Comparison of ENCODE assay signal across 18 cellular contexts in the genomic region with DNA sequence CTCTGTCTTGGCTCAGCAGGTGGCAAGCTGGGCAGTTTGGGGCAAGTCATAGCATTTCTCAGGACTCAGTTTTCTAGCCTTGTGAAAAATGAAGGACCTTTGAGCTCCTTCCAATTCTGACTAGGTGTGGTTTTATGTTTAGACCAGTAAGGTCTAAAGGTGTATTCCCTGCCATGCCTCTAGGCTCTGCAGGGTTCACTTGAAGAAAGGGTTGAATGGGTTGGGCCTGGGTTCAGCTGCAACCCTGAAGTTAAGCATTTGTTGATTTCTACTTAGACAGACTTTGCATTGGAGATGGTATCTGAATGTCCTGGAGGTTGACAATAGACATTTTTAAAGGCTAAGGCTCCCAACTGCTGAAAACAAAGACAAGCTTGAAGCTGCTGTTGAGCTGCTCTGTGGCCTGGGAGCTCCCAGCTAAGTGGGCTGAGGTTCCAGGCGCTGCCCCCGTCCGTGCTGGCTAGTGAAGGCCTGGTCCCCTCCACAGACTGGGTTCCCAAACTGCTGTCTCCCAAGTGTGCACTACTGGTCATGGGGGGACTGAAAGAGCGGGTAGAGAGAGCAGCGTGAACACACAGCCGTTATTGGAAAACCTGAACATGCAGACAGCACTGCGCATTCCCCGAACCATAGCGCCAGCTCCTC.
"Had no signal": no experiment of that assay in that cellular context is flagged by ENCODE, and none has a peak within 500 bp of the region (broad histone marks: within the 10 kb centered on the region; RNA-seq: fewer than 3 reads in every experiment).

No MANE protein-coding gene starts in this region.

- H3K36me3 ChIP-seq: gastroesophageal sphincter, left ventricle myocardium inferior, pancreas, tibial nerve, WERI-Rb-1 had no signal

- H3K36me3 Mint-ChIP-seq: activated CD4-positive, alpha-beta memory T cell treated with anti-CD3 and anti-CD28 coated beads for 36 hours had no signal

- DNase-seq: activated CD4-positive, alpha-beta memory T cell treated with anti-CD3 and anti-CD28 coated beads for 36 hours; activated CD4-positive, alpha-beta T cell treated with anti-CD3 and anti-CD28 coated beads for 36 hours; activated effector memory CD4-positive, alpha-beta T cell treated with Interleukin-2 at 50 U/mL for 16 hours; activated naive CD4-positive, alpha-beta T cell treated with anti-CD3 and anti-CD28 coated beads, Interleukin-2, amount 50 U/mL, for 16 hours; activated T-cell treated with anti-CD3 and anti-CD28 coated beads, Interleukin-2, amount 50 U/mL, for 24 hours; dorsolateral prefrontal cortex; erythroblast; islet precursor cell; left ventricle myocardium inferior; pancreas; stimulated activated CD4-positive, alpha-beta T cell treated with anti-CD3 and anti-CD28 coated beads, Interleukin-2, amount 100 ng/mL, for 48 hours; stimulated activated naive CD4-positive, alpha-beta T cell treated with Interleukin-2 at 50 U/mL for 16 hours; substantia nigra; T-helper 17 cell; WERI-Rb-1 had no signal

- H3K27me3 ChIP-seq: dorsolateral prefrontal cortex, gastroesophageal sphincter, pancreas, tibial nerve had no signal

- H3K27ac ChIP-seq: gastroesophageal sphincter, left ventricle myocardium inferior, pancreas, tibial nerve, WERI-Rb-1 had no signal

- H3K4me3 ChIP-seq: dorsolateral prefrontal cortex, gastroesophageal sphincter, left ventricle myocardium inferior, pancreas, tibial nerve had no signal

- ATAC-seq: activated CD4-positive, alpha-beta T cell treated with anti-CD3 and anti-CD28 coated beads for 36 hours; gastroesophageal sphincter; pancreas; T-helper 17 cell had no signal

- H3K27ac Mint-ChIP-seq: activated CD4-positive, alpha-beta memory T cell treated with anti-CD3 and anti-CD28 coated beads for 36 hours; activated CD4-positive, alpha-beta T cell treated with anti-CD3 and anti-CD28 coated beads for 36 hours; activated T-cell treated with anti-CD3 and anti-CD28 coated beads, Interleukin-2, amount 50 U/mL, for 24 hours; T-helper 17 cell had no signal

- H3K27me3 Mint-ChIP-seq: activated CD4-positive, alpha-beta memory T cell treated with anti-CD3 and anti-CD28 coated beads for 36 hours; activated CD4-positive, alpha-beta T cell treated with anti-CD3 and anti-CD28 coated beads for 36 hours; activated T-cell treated with anti-CD3 and anti-CD28 coated beads, Interleukin-2, amount 50 U/mL, for 24 hours; T-helper 17 cell had no signal

- H3K4me3 Mint-ChIP-seq: activated CD4-positive, alpha-beta memory T cell treated with anti-CD3 and anti-CD28 coated beads for 36 hours; activated CD4-positive, alpha-beta T cell treated with anti-CD3 and anti-CD28 coated beads for 36 hours; activated T-cell treated with anti-CD3 and anti-CD28 coated beads, Interleukin-2, amount 50 U/mL, for 24 hours; neural crest cell; T-helper 17 cell had no signal

- H3K4me1 Mint-ChIP-seq: neural crest cell had no signal

- H3K9me3 Mint-ChIP-seq: activated CD4-positive, alpha-beta memory T cell treated with anti-CD3 and anti-CD28 coated beads for 36 hours; activated T-cell treated with anti-CD3 and anti-CD28 coated beads, Interleukin-2, amount 50 U/mL, for 24 hours; neural crest cell had no signal

- H3K4me1 ChIP-seq: pancreas had no signal

- H3K9me3 ChIP-seq: gastroesophageal sphincter, left ventricle myocardium inferior, pancreas, tibial nerve had no signal
